Comparison of ENCODE assay signal across 11 cellular contexts in the genomic region with DNA sequence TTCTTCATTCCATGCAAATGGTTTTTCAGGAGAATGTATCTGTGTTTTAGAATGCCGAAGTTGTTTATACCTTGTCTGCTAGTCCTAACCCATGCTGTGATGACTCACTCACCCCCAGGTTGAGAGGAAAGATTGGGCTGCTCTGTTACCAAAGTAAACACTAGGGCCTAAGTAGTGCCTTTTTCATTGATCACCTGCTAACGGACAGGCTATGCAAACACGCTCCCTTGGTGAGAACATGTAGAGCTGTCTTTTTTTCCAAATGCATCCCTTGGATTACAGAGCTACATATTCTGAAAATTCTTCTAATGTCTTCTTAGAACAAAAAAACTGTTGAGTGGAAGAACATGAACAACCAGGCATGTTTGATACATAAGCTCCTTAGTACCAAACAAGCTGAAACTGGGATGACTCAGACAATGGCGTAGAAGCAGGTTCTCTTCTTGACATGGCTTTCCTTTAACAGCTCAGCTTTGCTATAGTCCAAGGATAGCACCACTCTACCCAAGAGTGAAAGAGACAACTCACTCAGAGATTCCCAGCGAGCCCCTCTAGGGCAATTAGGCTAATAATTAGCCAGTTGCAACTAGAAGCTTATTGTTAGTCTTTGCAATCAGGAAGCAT. TPM values are rescaled to one million over a fixed set of nuclear protein-coding genes. Genes with fewer than 3 reads are reported as not detected.
DNase-seq lines count a peak whose midpoint lies in the region; ATAC-seq and TF ChIP-seq lines count a peak whose summit lies in the region.
"Had no signal": no experiment of that assay in that cellular context is flagged by ENCODE, and none has a peak within 500 bp of the region (broad histone marks: within the 10 kb centered on the region; RNA-seq: fewer than 3 reads in every experiment).

No MANE protein-coding gene starts in this region.

- H3K4me3 ChIP-seq in left lung = no peak overlapping the region
- H3K4me3 ChIP-seq in osteoblast (ENCODE audit: insufficient read depth, low read length) = no peak overlapping the region
- H3K4me3 ChIP-seq: BLaER1 treated with 17β-estradiol and CSF1 and Interleukin-3, amounts not matched to agents 10 nM and 100 nM; Peyer's patch had no signal

- H3K36me3 ChIP-seq in left lung (no peaks in the 10 kb centered on the region), osteoblast (ENCODE audit: insufficient read depth, low read length) (no peaks in the 10 kb centered on the region)
- H3K36me3 ChIP-seq: BLaER1 treated with 17β-estradiol and CSF1 and Interleukin-3, amounts not matched to agents 10 nM and 100 nM had no signal

- no peak overlapping the region for H2AFZ ChIP-seq in osteoblast (ENCODE audit: low read length)

- H3K4me1 ChIP-seq in left lung = no peaks in the 10 kb centered on the region
- peaks cover 14% of the 10 kb centered on the region for H3K4me1 ChIP-seq in osteoblast (ENCODE audit: insufficient read depth, low read length)

- H3K27me3 ChIP-seq in left lung (peaks cover 0 to 7% of the 10 kb centered on the region in 2 donors), osteoblast (ENCODE audit: insufficient read depth, low read length) (peaks cover 11% of the 10 kb centered on the region)
- H3K27me3 ChIP-seq: BLaER1 treated with 17β-estradiol and CSF1 and Interleukin-3, amounts not matched to agents 10 nM and 100 nM; Peyer's patch had no signal

- H3K9me3 ChIP-seq in left lung (no peaks in the 10 kb centered on the region), osteoblast (ENCODE audit: low read depth, low read length) (no peaks in the 10 kb centered on the region)
- H3K9me3 ChIP-seq: BLaER1 treated with 17β-estradiol and CSF1 and Interleukin-3, amounts not matched to agents 10 nM and 100 nM; Peyer's patch had no signal

- no peaks in the 10 kb centered on the region for H3K79me2 ChIP-seq in osteoblast (ENCODE audit: insufficient read depth, low read length)

- H3K27ac ChIP-seq in left lung (no peak overlapping the region), osteoblast (ENCODE audit: low read depth, low read length) (no peak overlapping the region)
- H3K27ac ChIP-seq: BLaER1 treated with 17β-estradiol and CSF1 and Interleukin-3, amounts not matched to agents 10 nM and 100 nM had no signal

- TF ChIP-seq CTCF in left lung (IDR thresholded peaks at IDR 0.05) = no peak
- TF ChIP-seq CTCF in osteoblast (IDR thresholded peaks at IDR 0.05; ENCODE audit: extremely low read depth, low read depth, low read length) = no peak

- peak; percentile 46 for ATAC-seq in left lung

- intact Hi-C loops in left lung (cut with DNase I) = no loop called here

- H3K4me2 ChIP-seq in osteoblast (ENCODE audit: insufficient read depth, low read length) = no peak overlapping the region
- H3K4me2 ChIP-seq: BLaER1 treated with 17β-estradiol and CSF1 and Interleukin-3, amounts not matched to agents 10 nM and 100 nM had no signal

- H4K20me1 ChIP-seq in osteoblast (ENCODE audit: insufficient read depth, low read length) = no peaks in the 10 kb centered on the region
- H4K20me1 ChIP-seq: BLaER1 treated with 17β-estradiol and CSF1 and Interleukin-3, amounts not matched to agents 10 nM and 100 nM had no signal

- DNase-seq in DMS153 treated with DMSO at 0.1 percent for 48 hours (lab: John Stamatoyannopoulos, UW; ENCODE audit: unreplicated experiment) = peak; percentile 70
- DNase-seq in NCI-H1417 treated with DMSO at 0.1 percent for 48 hours (lab: John Stamatoyannopoulos, UW) = peak; percentile 90
- peak; percentile 65 for DNase-seq in astrocyte of the hippocampus (ENCODE audit: low read depth, low spot score)
- DNase-seq in left lung = no peak
- DNase-seq in ureter (ENCODE audit: low spot score) = no peak
- DNase-seq in GM19238 (ENCODE audit: insufficient read length, low spot score) = no peak
- DNase-seq in activated gamma-delta T cell treated with Interleukin-2 at 50 U/mL for 16 hours = no peak
- no peak for DNase-seq in osteoblast (ENCODE audit: insufficient read length, low spot score, missing footprints)
- DNase-seq: activated CD8-positive, alpha-beta memory T cell treated with anti-CD3 and anti-CD28 coated beads, Interleukin-2, amount 50 U/mL, for 4 hours; Peyer's patch had no signal

RNA-seq across cellular contexts. Expression of a gene that starts 20.5 kb away (rescaled TPM):
- 10 to 100 TPM; 31.4 to 64.9 TPM for total RNA-seq in left lung
- 95.5 TPM for total RNA-seq in ureter
- total RNA-seq in osteoblast = 7.7 and 8.3 TPM in 2 replicates

Comparison
In these comparisons a context has a peak if more than half of its experiments do, and no peak if none do; other contexts are left out.
1. DNase-seq: peak in DMS153 treated with DMSO at 0.1 percent for 48 hours (single experiment), NCI-H1417 treated with DMSO at 0.1 percent for 48 hours (single experiment) and astrocyte of the hippocampus (single experiment); none in left lung (0 of 2), ureter (single experiment), GM19238 (single experiment), activated gamma-delta T cell treated with Interleukin-2 at 50 U/mL for 16 hours (single experiment) and osteoblast (single experiment).